Comparison of ENCODE assay signal across 8 cellular contexts in genomic region chrX:80808160-80808735, GRCh38. TPM values are rescaled to one million over a fixed set of nuclear protein-coding genes. Genes with fewer than 3 reads are reported as not detected.
A peak's percentile ranks its signal among the peaks of the same experiment; 100 is the strongest.
DNase-seq lines count a peak whose midpoint lies in the region; ATAC-seq and TF ChIP-seq lines count a peak whose summit lies in the region.

No MANE protein-coding gene starts in this region.

- no peaks in the 10 kb centered on the region for H3K9me3 ChIP-seq in right lobe of liver

- WGBS in right lobe of liver (ENCODE audit: insufficient coverage, low coverage, low lambda C conversion rate, missing lambda C conversion rate): 26% methylated on average over 24 of the region's 24 CpGs

- peak; percentile 67 for ATAC-seq in GM19035 (IDR thresholded peaks at IDR 0.05; ENCODE audit: unreplicated experiment)
- ATAC-seq in HG03342 (IDR thresholded peaks at IDR 0.05; ENCODE audit: unreplicated experiment): peak; percentile 55
- peak; percentile 70 to 79 (median 72) for ATAC-seq in right lobe of liver

- intact Hi-C loops in right lobe of liver (cut with DNase I): no loop called here

- peak overlapping the region; percentile 34 to 58 (median 55) for H3K4me3 ChIP-seq in right lobe of liver

- TF ChIP-seq POLR2A in right lobe of liver (IDR thresholded peaks at IDR 0.05): no peak

- TF ChIP-seq CTCF in right lobe of liver (IDR thresholded peaks at IDR 0.05): no peak

- H3K27me3 ChIP-seq in right lobe of liver: no peaks in the 10 kb centered on the region

- DNase-seq in AML-193 (lab: John Stamatoyannopoulos, UW) (peak; percentile 48), NCI-H526 (lab: John Stamatoyannopoulos, UW) (peak; percentile 32 to 75), dermis microvascular lymphatic vessel endothelial cell (ENCODE audit: low read depth in 2 of 2) (peak; percentile 73 to 82), right lobe of liver (peak; percentile 54 to 77 (median 76))
- peak; percentile 64 for DNase-seq in activated CD4-positive, alpha-beta T cell treated with anti-CD3 and anti-CD28 coated beads, Interleukin-2, amount 50 U/mL, for 4 hours
- peak in 2 of 3 donors; percentile 50 to 59 for DNase-seq in stimulated activated CD4-positive, alpha-beta T cell treated with anti-CD3 and anti-CD28 coated beads, TNF-alpha, amount 100 ng/mL, for 1 hour (ENCODE audit: low read depth in 3 of 3, low spot score in 1 of 3)

- H3K4me1 ChIP-seq in right lobe of liver: no peaks in the 10 kb centered on the region

- H3K27ac ChIP-seq in right lobe of liver: peak overlapping the region; percentile 64 to 73 (median 66)

- H3K36me3 ChIP-seq in right lobe of liver: no peaks in the 10 kb centered on the region

RNA-seq across cellular contexts. Expression of gene BRWD3, which starts 1.4 kb away (rescaled TPM):
- 6.2 and 10.1 TPM in 2 replicates for total RNA-seq in dermis microvascular lymphatic vessel endothelial cell
- total RNA-seq in right lobe of liver: 1 to 10 TPM; 5.4 to 8.2 (median 7.7) TPM

Comparison
In these comparisons a context has a peak if more than half of its experiments do, and no peak if none do; other contexts are left out.
1. Peak in every context shown above with its lines: DNase-seq, ATAC-seq, H3K4me3 ChIP-seq and H3K27ac ChIP-seq.